20 cellular contexts compared by ENCODE assay signal in genomic region chr6:139759086-139759485, GRCh38.
A peak's percentile ranks its signal among the peaks of the same experiment; 100 is the strongest.
DNase-seq lines count a peak whose midpoint lies in the region; ATAC-seq, FAIRE-seq and TF ChIP-seq lines count a peak whose summit lies in the region.
"Had no signal": no experiment of that assay in that cellular context is flagged by ENCODE, and none has a peak within 500 bp of the region (broad histone marks: within the 10 kb centered on the region; RNA-seq: fewer than 3 reads in every experiment).

No MANE protein-coding gene starts in this region.

- peaks cover 21% of the 10 kb centered on the region for H3K4me1 ChIP-seq in HepG2 (ENCODE audit: insufficient read depth, low read length)
- H3K4me1 ChIP-seq in right lobe of liver: peaks cover 0 to 23% (median under 1%) of the 10 kb centered on the region in 4 donors
- H3K4me1 ChIP-seq in psoas muscle: peaks cover 75% of the 10 kb centered on the region
- H3K4me1 ChIP-seq in testis: peaks cover 35% of the 10 kb centered on the region
- H3K4me1 ChIP-seq in CD4-positive, alpha-beta memory T cell (ENCODE audit: insufficient read depth, low read length): no peaks in the 10 kb centered on the region

- TF ChIP-seq CTCF in HepG2 (CRISPR knock-in tag; IDR thresholded peaks at IDR 0.05): no peak
- no peak for TF ChIP-seq CTCF in right lobe of liver (IDR thresholded peaks at IDR 0.05)
- TF ChIP-seq CTCF in psoas muscle (IDR thresholded peaks at IDR 0.05): no peak
- TF ChIP-seq CTCF in testis (IDR thresholded peaks at IDR 0.05): no peak

- no peaks in the 10 kb centered on the region for H3K9me3 Mint-ChIP-seq in CD4-positive, alpha-beta memory T cell
- H3K9me3 Mint-ChIP-seq: CD4-positive, alpha-beta T cell; GM23338 had no signal

- H3K27me3 ChIP-seq in HepG2 (ENCODE audit: control insufficient read depth in 1 of 2, insufficient read depth in 2 of 2, low read length in 2 of 2) (no peaks in the 10 kb centered on the region), right lobe of liver (no peaks in the 10 kb centered on the region), psoas muscle (ENCODE audit: insufficient read depth in 3 of 3, low read length in 2 of 3) (no peaks in the 10 kb centered on the region), testis (no peaks in the 10 kb centered on the region)
- H3K27me3 ChIP-seq in CD4-positive, alpha-beta memory T cell (ENCODE audit: insufficient read depth, low read length): no peaks in the 10 kb centered on the region

- H4K20me1 ChIP-seq in HepG2 (ENCODE audit: insufficient read depth, low read length): no peaks in the 10 kb centered on the region

- H3K27ac ChIP-seq in HepG2 (ENCODE audit: extremely low read length, insufficient read depth, low read length): no peak overlapping the region
- H3K27ac ChIP-seq in right lobe of liver: no peak overlapping the region
- H3K27ac ChIP-seq in psoas muscle: peak overlapping the region; percentile 77
- H3K27ac ChIP-seq in testis: peak overlapping the region; percentile 31 to 35
- H3K27ac ChIP-seq in CD4-positive, alpha-beta memory T cell (ENCODE audit: low read depth, low read length): no peak overlapping the region
- H3K27ac ChIP-seq: 22Rv1, A549, C4-2B had no signal

- TF ChIP-seq EP300 in HepG2 (IDR thresholded peaks at IDR 0.05; ENCODE audit: low read depth in 2 of 2, low read length in 2 of 2) (no peak), HepG2 (CRISPR knock-in tag; IDR thresholded peaks at IDR 0.05; ENCODE audit: borderline replicate concordance) (no peak)

- no peak for TF ChIP-seq POLR2A in HepG2 (IDR thresholded peaks at IDR 0.05; ENCODE audit: insufficient read depth in 1 of 2, low read depth in 2 of 2, low read length in 2 of 2)
- TF ChIP-seq POLR2A in right lobe of liver (IDR thresholded peaks at IDR 0.05): no peak
- no peak for TF ChIP-seq POLR2A in testis (IDR thresholded peaks at IDR 0.05)

- H3K4me3 ChIP-seq in HepG2 (replicated peaks in 1 of 3; ENCODE audit: insufficient read depth in 1 of 3, low read depth in 2 of 3, low read length in 3 of 3) (no peak overlapping the region), right lobe of liver (no peak overlapping the region), psoas muscle (no peak overlapping the region), testis (no peak overlapping the region)
- no peak overlapping the region for H3K4me3 ChIP-seq in CD4-positive, alpha-beta memory T cell (ENCODE audit: low read length in 2 of 2)
- H3K4me3 ChIP-seq: A549, GM23338 had no signal

- no peak overlapping the region for H3K4me2 ChIP-seq in HepG2 (ENCODE audit: low read depth, low read length)
- H3K4me2 ChIP-seq: A549, GM23338 had no signal

- CTCF ChIA-PET in HepG2 (lab: Yijun Ruan, JAX; ENCODE audit: low intra/inter-chr PET ratio, low total read pairs): no interaction called here
- CTCF ChIA-PET in CD4-positive, alpha-beta memory T cell (lab: Charles Lee; ENCODE audit: partially characterized antibody): no interaction called here

- no peaks in the 10 kb centered on the region for H3K36me3 Mint-ChIP-seq in CD4-positive, alpha-beta memory T cell

- H3K9me3 ChIP-seq in HepG2 (ENCODE audit: low read length) (no peaks in the 10 kb centered on the region), right lobe of liver (no peaks in the 10 kb centered on the region), psoas muscle (no peaks in the 10 kb centered on the region), testis (no peaks in the 10 kb centered on the region)
- H3K9me3 ChIP-seq in CD4-positive, alpha-beta memory T cell (ENCODE audit: control insufficient read depth in 1 of 2, low read length in 2 of 2): no peaks in the 10 kb centered on the region
- H3K9me3 ChIP-seq: A549 had no signal

- TF ChIP-seq RAD21 in HepG2 (CRISPR knock-in tag; IDR thresholded peaks at IDR 0.05): no peak

- H3K79me2 ChIP-seq in HepG2 (ENCODE audit: insufficient read depth, low read length): no peaks in the 10 kb centered on the region

- DNase-seq in HepG2 (ENCODE audit: low spot score) (no peak), right lobe of liver (no peak), psoas muscle (no peak), testis (no peak), cortex of kidney (lab: John Stamatoyannopoulos, UW) (no peak), NCI-H128 (lab: John Stamatoyannopoulos, UW; ENCODE audit: unreplicated experiment) (no peak)
- DNase-seq in CD4-positive, alpha-beta memory T cell: no peak
- DNase-seq: AML-193; CD4-positive, alpha-beta T cell; DMS153; DMS79; GDM1; HCEC 1CT had no signal

- no peak overlapping the region for H2AFZ ChIP-seq in HepG2 (ENCODE audit: low read length)

- intact Hi-C loops in HepG2 (cut with micrococcal nuclease; ENCODE audit: unreplicated experiment) (no loop called here), right lobe of liver (cut with DNase I) (no loop called here), psoas muscle (cut with DNase I) (loop anchor here in 1 of 2 donors (5.0 kb wide), 1 partner anchor 387 kb away; the partner anchor contains the start of gene CITED2), testis (cut with DNase I; ENCODE audit: low total_unique reads) (no loop called here)
- intact Hi-C loops in CD4-positive, alpha-beta memory T cell (cut with micrococcal nuclease): no loop called here

- no peak overlapping the region for H3K27ac Mint-ChIP-seq in CD4-positive, alpha-beta memory T cell
- H3K27ac Mint-ChIP-seq: CD4-positive, alpha-beta T cell; GM23338 had no signal

- BruUV-seq in HepG2 (replicated peaks; lab: Mats Ljungman, UMichigan): no TSS peak

- WGBS in HepG2 (ENCODE audit: low lambda C conversion rate): 93% methylated on average over 2 of the region's 2 CpGs
- WGBS in right lobe of liver (ENCODE audit: insufficient coverage, low coverage, low lambda C conversion rate, missing lambda C conversion rate): 98% methylated on average over 2 of the region's 2 CpGs
- 83 to 87% (median 86%) methylated on average over 2 of the region's 2 CpGs for WGBS in psoas muscle, 3 donors
- 61 to 90% methylated on average over 2 of the region's 2 CpGs for WGBS in testis, 2 donors

- no peaks in the 10 kb centered on the region for H3K4me1 Mint-ChIP-seq in CD4-positive, alpha-beta memory T cell

- no peak overlapping the region for H3K4me3 Mint-ChIP-seq in CD4-positive, alpha-beta memory T cell
- H3K4me3 Mint-ChIP-seq: CD4-positive, alpha-beta T cell; GM23338 had no signal

- no peak for ATAC-seq in HepG2
- no peak for ATAC-seq in right lobe of liver
- no peak for ATAC-seq in psoas muscle
- ATAC-seq: A549, GM23338 had no signal

- POLR2A ChIA-PET in HepG2 (lab: Yijun Ruan, JAX): no interaction called here
- POLR2A ChIA-PET in CD4-positive, alpha-beta memory T cell (lab: Charles Lee; ENCODE audit: partially characterized antibody): no interaction called here

- H3K36me3 ChIP-seq in HepG2 (replicated peaks in 1 of 2; ENCODE audit: control insufficient read depth in 1 of 2, insufficient read depth in 2 of 2, low read length in 2 of 2) (no peaks in the 10 kb centered on the region), right lobe of liver (no peaks in the 10 kb centered on the region), psoas muscle (ENCODE audit: insufficient read depth in 1 of 2, low read depth in 1 of 2) (no peaks in the 10 kb centered on the region), testis (ENCODE audit: low read depth, missing control alignments) (no peaks in the 10 kb centered on the region)
- no peaks in the 10 kb centered on the region for H3K36me3 ChIP-seq in CD4-positive, alpha-beta memory T cell (ENCODE audit: insufficient read depth, low read length)

- in situ Hi-C loops in HepG2 (cut with HindIII; ENCODE audit: extremely low pct_ligation_motif_present, low pct_unique_long_range_greater_than_20kb): no loop called here

- FAIRE-seq in HepG2 (lab: Jason Lieb, UNC): no peak
- FAIRE-seq: A549, GM12892, GM18507, H54 had no signal

- no peak overlapping the region for H3K9ac ChIP-seq in HepG2 (ENCODE audit: insufficient read depth, low read depth, low read length)

- peaks cover 0 to 1% of the 10 kb centered on the region in 2 donors for H3K27me3 Mint-ChIP-seq in CD4-positive, alpha-beta memory T cell
- H3K27me3 Mint-ChIP-seq: CD4-positive, alpha-beta T cell had no signal

TF ChIP-seq in HepG2, 621 proteins besides CTCF, POLR2A, EP300 and RAD21 (continues in another document):
- TF ChIP-seq ARHGAP35 (CRISPR knock-in tag; IDR thresholded peaks at IDR 0.05; ENCODE audit: borderline replicate concordance) (no peak), MAFK (conservative IDR thresholded peaks at IDR 0.05 in 1 of 2, IDR thresholded peaks at IDR 0.05 in 1 of 2; ENCODE audit: low read length in 2 of 2) (peak; percentile 59 to 74; a peak in 3 of 4 replicates), PTBP1 (IDR thresholded peaks at IDR 0.05; ENCODE audit: low read depth, low read length, poor library complexity, severe bottlenecking) (no peak), MAFF (IDR thresholded peaks at IDR 0.05; ENCODE audit: low read depth, low read length) (peak; percentile 71), PRDM15 (CRISPR knock-in tag; IDR thresholded peaks at IDR 0.05) (no peak)

Comparison
In these comparisons a context has a peak if more than half of its experiments do, and no peak if none do; other contexts are left out.
1. H3K27ac ChIP-seq: peak in psoas muscle (single experiment) and testis (2 of 2); none in HepG2 (single experiment), right lobe of liver (0 of 3) and CD4-positive, alpha-beta memory T cell (single experiment).